In genomic region chr15:63623231-63623969, GRCh38 we compare ENCODE assay signal across 22 cellular contexts.
"Had no signal": no experiment of that assay in that cellular context is flagged by ENCODE, and none has a peak within 500 bp of the region (broad histone marks: within the 10 kb centered on the region; RNA-seq: fewer than 3 reads in every experiment).

No MANE protein-coding gene starts in this region.

- H3K27me3 Mint-ChIP-seq: activated CD4-positive, alpha-beta memory T cell treated with anti-CD3 and anti-CD28 coated beads for 36 hours; activated naive CD4-positive, alpha-beta T cell treated with anti-CD3 and anti-CD28 coated beads, Interleukin-2, amount 50 U/mL, for 24 hours had no signal

- H3K4me3 ChIP-seq: ascending aorta, heart right ventricle, lower lobe of right lung, pancreas, tibial nerve had no signal

- H3K27me3 ChIP-seq: ascending aorta, brain microvascular endothelial cell, heart right ventricle, pancreas, tibial nerve had no signal

- H3K4me1 Mint-ChIP-seq: activated naive CD4-positive, alpha-beta T cell treated with anti-CD3 and anti-CD28 coated beads, Interleukin-2, amount 50 U/mL, for 24 hours; natural killer cell had no signal

- DNase-seq: activated CD4-positive, alpha-beta memory T cell treated with anti-CD3 and anti-CD28 coated beads for 36 hours; activated CD4-positive, alpha-beta T cell treated with anti-CD3 and anti-CD28 coated beads for 48 hours; activated effector memory CD4-positive, alpha-beta T cell treated with anti-CD3 and anti-CD28 coated beads, Interleukin-2, amount 50 U/mL, for 16 hours; brain microvascular endothelial cell; cortex of kidney; erythroblast; foreskin fibroblast; heart right ventricle; kidney; lower lobe of right lung; natural killer cell; pancreas; right cardiac atrium; stimulated activated CD4-positive, alpha-beta T cell treated with anti-CD3 and anti-CD28 coated beads, Interleukin-12 subunit alpha, Interleukin-12 subunit beta, amount 100 ng/mL, for 4 hours; stimulated activated CD4-positive, alpha-beta T cell treated with anti-CD3 and anti-CD28 coated beads, Interleukin-4, amount 100 ng/mL, for 4 hours; stimulated activated naive CD8-positive, alpha-beta T cell treated with anti-CD3 and anti-CD28 coated beads, Interleukin-15, Interleukin-2, amounts not matched to agents 100 U/mL and 50 U/mL, for 24 hours; SW 1271; T-helper 2 cell had no signal

- H3K27ac Mint-ChIP-seq: activated CD4-positive, alpha-beta memory T cell treated with anti-CD3 and anti-CD28 coated beads for 36 hours; activated naive CD4-positive, alpha-beta T cell treated with anti-CD3 and anti-CD28 coated beads, Interleukin-2, amount 50 U/mL, for 24 hours; natural killer cell had no signal

- H3K4me3 Mint-ChIP-seq: activated CD4-positive, alpha-beta memory T cell treated with anti-CD3 and anti-CD28 coated beads for 36 hours; activated naive CD4-positive, alpha-beta T cell treated with anti-CD3 and anti-CD28 coated beads, Interleukin-2, amount 50 U/mL, for 24 hours; natural killer cell had no signal

- H3K4me1 ChIP-seq: ascending aorta, heart right ventricle, lower lobe of right lung, pancreas had no signal

- H3K27ac ChIP-seq: brain microvascular endothelial cell, heart right ventricle, lower lobe of right lung, pancreas had no signal

- H3K9me3 Mint-ChIP-seq: activated CD4-positive, alpha-beta memory T cell treated with anti-CD3 and anti-CD28 coated beads for 36 hours; activated naive CD4-positive, alpha-beta T cell treated with anti-CD3 and anti-CD28 coated beads, Interleukin-2, amount 50 U/mL, for 24 hours; natural killer cell had no signal

- H3K9me3 ChIP-seq: ascending aorta, heart right ventricle, lower lobe of right lung, pancreas, tibial nerve had no signal

- ATAC-seq: heart right ventricle; left lobe of liver; lower lobe of right lung; natural killer cell; pancreas; right cardiac atrium; stimulated activated naive CD8-positive, alpha-beta T cell treated with anti-CD3 and anti-CD28 coated beads, Interleukin-15, Interleukin-2, amounts not matched to agents 100 U/mL and 50 U/mL, for 24 hours had no signal
